19 cellular contexts compared by ENCODE assay signal in the genomic region with DNA sequence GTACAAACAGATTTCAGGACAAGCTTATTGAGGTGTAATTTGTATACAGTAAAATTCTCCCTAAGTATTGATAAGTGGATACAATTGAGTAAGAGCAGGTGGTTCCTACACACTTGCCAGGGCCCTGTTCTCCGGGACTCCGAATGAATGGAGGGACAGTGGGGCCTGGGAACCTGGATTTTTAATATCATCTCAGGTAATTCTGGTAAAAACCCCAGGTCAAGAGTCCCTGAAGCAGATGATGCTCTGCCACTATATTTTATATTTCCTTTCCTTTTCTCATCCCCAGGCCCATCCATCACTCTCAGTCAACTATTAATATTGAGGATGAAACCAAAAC.
A peak's percentile ranks its signal among the peaks of the same experiment; 100 is the strongest.
DNase-seq lines count a peak whose midpoint lies in the region; ATAC-seq and TF ChIP-seq lines count a peak whose summit lies in the region.
"Had no signal": no experiment of that assay in that cellular context is flagged by ENCODE, and none has a peak within 500 bp of the region (broad histone marks: within the 10 kb centered on the region; RNA-seq: fewer than 3 reads in every experiment).

No MANE protein-coding gene starts in this region.

- no peaks in the 10 kb centered on the region for H3K9me3 ChIP-seq in upper lobe of left lung
- H3K9me3 ChIP-seq: A549, gastrocnemius medialis, suprapubic skin, vagina had no signal

- H3K9ac ChIP-seq in KMS-11, result no peak overlapping the region

- H2AFZ ChIP-seq in KMS-11 (ENCODE audit: low read depth), result no peak overlapping the region

- H3K4me3 ChIP-seq in KMS-11 (IDR thresholded peaks at IDR 0.05; ENCODE audit: insufficient read depth, low read depth, low read length) (no peak overlapping the region), upper lobe of left lung (no peak overlapping the region)
- H3K4me3 ChIP-seq: A549, gastrocnemius medialis, lung, suprapubic skin, vagina had no signal

- peak overlapping the region; percentile 51 for H3K4me3 Mint-ChIP-seq in activated CD4-positive, alpha-beta T cell treated with anti-CD3 and anti-CD28 coated beads, Interleukin-2, amount 10 ng/mL, durations not matched to agents 24 days and 14 days
- no peak overlapping the region for H3K4me3 Mint-ChIP-seq in activated naive CD8-positive, alpha-beta T cell treated with anti-CD3 and anti-CD28 coated beads, Interleukin-2, amount 10 ng/mL, durations not matched to agents 7 days and 5 days
- H3K4me3 Mint-ChIP-seq in natural killer cell treated with Interleukin-12 subunit alpha and Interleukin-12 subunit beta and Interleukin-15 and Interleukin-18, amount 100 ng/mL, for 72 hours, result peak overlapping the region; percentile 90

- H3K27ac ChIP-seq in KMS-11 (peak overlapping the region; percentile 74), upper lobe of left lung (no peak overlapping the region)
- H3K27ac ChIP-seq: A549, gastrocnemius medialis, suprapubic skin, vagina had no signal

- H3K27ac Mint-ChIP-seq in activated CD4-positive, alpha-beta T cell treated with anti-CD3 and anti-CD28 coated beads, Interleukin-2, amount 10 ng/mL, durations not matched to agents 24 days and 14 days, result peak overlapping the region; percentile 98
- H3K27ac Mint-ChIP-seq in activated naive CD8-positive, alpha-beta T cell treated with anti-CD3 and anti-CD28 coated beads, Interleukin-2, amount 10 ng/mL, durations not matched to agents 7 days and 5 days, result peak overlapping the region; percentile 1
- peak overlapping the region in 1 of 2 donors; percentile 99 for H3K27ac Mint-ChIP-seq in natural killer cell treated with Interleukin-12 subunit alpha and Interleukin-12 subunit beta and Interleukin-15 and Interleukin-18, amount 100 ng/mL, for 72 hours

- POLR2A ChIA-PET in activated naive CD8-positive, alpha-beta T cell treated with anti-CD3 and anti-CD28 coated beads, Interleukin-2, amount 10 ng/mL, durations not matched to agents 7 days and 5 days (lab: Charles Lee), result interaction anchor here (1.0 to 1.5 kb wide), 3 partner anchors 11 to 76 kb away, joined by 3 read pairs; no protein-coding TSS in a partner anchor

- H3K4me1 Mint-ChIP-seq in activated CD4-positive, alpha-beta T cell treated with anti-CD3 and anti-CD28 coated beads, Interleukin-2, amount 10 ng/mL, durations not matched to agents 24 days and 14 days, result peaks cover 86% of the 10 kb centered on the region
- peaks cover 79% of the 10 kb centered on the region for H3K4me1 Mint-ChIP-seq in activated naive CD8-positive, alpha-beta T cell treated with anti-CD3 and anti-CD28 coated beads, Interleukin-2, amount 10 ng/mL, durations not matched to agents 7 days and 5 days
- H3K4me1 Mint-ChIP-seq in natural killer cell treated with Interleukin-12 subunit alpha and Interleukin-12 subunit beta and Interleukin-15 and Interleukin-18, amount 100 ng/mL, for 72 hours (ENCODE audit: low read depth in 2 of 2), result peaks cover 82 to 93% of the 10 kb centered on the region in 2 donors

- H3K79me2 ChIP-seq in KMS-11 (ENCODE audit: insufficient read depth, low read depth), result no peaks in the 10 kb centered on the region

- H3K27me3 ChIP-seq in KMS-11 (ENCODE audit: insufficient read depth, low read depth) (no peaks in the 10 kb centered on the region), upper lobe of left lung (no peaks in the 10 kb centered on the region)
- H3K27me3 ChIP-seq: gastrocnemius medialis, suprapubic skin, vagina had no signal

- H3K27me3 Mint-ChIP-seq in activated CD4-positive, alpha-beta T cell treated with anti-CD3 and anti-CD28 coated beads, Interleukin-2, amount 10 ng/mL, durations not matched to agents 24 days and 14 days, result no peaks in the 10 kb centered on the region
- H3K27me3 Mint-ChIP-seq in activated naive CD8-positive, alpha-beta T cell treated with anti-CD3 and anti-CD28 coated beads, Interleukin-2, amount 10 ng/mL, durations not matched to agents 7 days and 5 days, result no peaks in the 10 kb centered on the region
- H3K27me3 Mint-ChIP-seq in natural killer cell treated with Interleukin-12 subunit alpha and Interleukin-12 subunit beta and Interleukin-15 and Interleukin-18, amount 100 ng/mL, for 72 hours, result no peaks in the 10 kb centered on the region

- WGBS in upper lobe of left lung, 2 donors, result 94 to 98% methylated on average over 2 of the region's 2 CpGs

- no peak for ATAC-seq in activated naive CD8-positive, alpha-beta T cell treated with anti-CD3 and anti-CD28 coated beads, Interleukin-2, amount 10 ng/mL, durations not matched to agents 7 days and 5 days (ENCODE audit: low read depth)
- no peak for ATAC-seq in natural killer cell treated with Interleukin-12 subunit alpha and Interleukin-12 subunit beta and Interleukin-15 and Interleukin-18, amount 100 ng/mL, for 72 hours
- ATAC-seq in upper lobe of left lung (ENCODE audit: low FRiP score in 2 of 2), result no peak
- ATAC-seq: A549, gastrocnemius medialis had no signal

- no peaks in the 10 kb centered on the region for H4K20me1 ChIP-seq in KMS-11 (ENCODE audit: insufficient read depth)

- peaks cover 10% of the 10 kb centered on the region for H3K9me3 Mint-ChIP-seq in activated CD4-positive, alpha-beta T cell treated with anti-CD3 and anti-CD28 coated beads, Interleukin-2, amount 10 ng/mL, durations not matched to agents 24 days and 14 days
- no peaks in the 10 kb centered on the region for H3K9me3 Mint-ChIP-seq in activated naive CD8-positive, alpha-beta T cell treated with anti-CD3 and anti-CD28 coated beads, Interleukin-2, amount 10 ng/mL, durations not matched to agents 7 days and 5 days
- H3K9me3 Mint-ChIP-seq in natural killer cell treated with Interleukin-12 subunit alpha and Interleukin-12 subunit beta and Interleukin-15 and Interleukin-18, amount 100 ng/mL, for 72 hours, result peaks cover 2% of the 10 kb centered on the region

- H3K36me3 Mint-ChIP-seq in activated CD4-positive, alpha-beta T cell treated with anti-CD3 and anti-CD28 coated beads, Interleukin-2, amount 10 ng/mL, durations not matched to agents 24 days and 14 days (ENCODE audit: low read depth), result peaks cover 69% of the 10 kb centered on the region
- H3K36me3 Mint-ChIP-seq in activated naive CD8-positive, alpha-beta T cell treated with anti-CD3 and anti-CD28 coated beads, Interleukin-2, amount 10 ng/mL, durations not matched to agents 7 days and 5 days, result peaks cover 27% of the 10 kb centered on the region
- peaks cover 20% of the 10 kb centered on the region for H3K36me3 Mint-ChIP-seq in natural killer cell treated with Interleukin-12 subunit alpha and Interleukin-12 subunit beta and Interleukin-15 and Interleukin-18, amount 100 ng/mL, for 72 hours

- intact Hi-C loops in activated CD4-positive, alpha-beta T cell treated with anti-CD3 and anti-CD28 coated beads, Interleukin-2, amount 10 ng/mL, durations not matched to agents 24 days and 14 days (cut with micrococcal nuclease), result loop anchor here (1.0 to 10.0 kb wide), 3 partner anchors 8 to 284 kb away; a partner anchor contains a TSS

- H3K4me1 ChIP-seq in KMS-11 (ENCODE audit: low read depth, poor library complexity, severe bottlenecking), result peaks cover 70% of the 10 kb centered on the region
- H3K4me1 ChIP-seq in upper lobe of left lung, result peaks cover 5 to 31% (median 11%) of the 10 kb centered on the region in 4 donors
- H3K4me1 ChIP-seq: A549 had no signal

- DNase-seq in activated CD4-positive, alpha-beta T cell treated with anti-CD3 and anti-CD28 coated beads, Interleukin-2, amount 10 ng/mL, durations not matched to agents 24 days and 14 days, result no peak
- no peak for DNase-seq in activated CD4-positive, alpha-beta T cell treated with anti-CD3 and anti-CD28 coated beads, Interleukin-2, amount 50 U/mL, for 48 hours
- no peak for DNase-seq in activated naive CD8-positive, alpha-beta T cell treated with anti-CD3 and anti-CD28 coated beads, Interleukin-2, amount 10 ng/mL, durations not matched to agents 7 days and 5 days
- no peak for DNase-seq in natural killer cell treated with Interleukin-12 subunit alpha and Interleukin-12 subunit beta and Interleukin-15 and Interleukin-18, amount 100 ng/mL, for 72 hours (ENCODE audit: low spot score)
- DNase-seq in HT-29 (ENCODE audit: low spot score) (no peak), OCI-M2 (lab: John Stamatoyannopoulos, UW; ENCODE audit: unreplicated experiment) (no peak), upper lobe of left lung (no peak)
- DNase-seq: erythroblast, gastrocnemius medialis, KBM-7, NCI-H187, NCI-H226, NCI-H774, SW 1271 had no signal

- no peak for TF ChIP-seq CTCF in KMS-11 (conservative IDR thresholded peaks at IDR 0.05; ENCODE audit: low read depth, low read length)
- TF ChIP-seq CTCF in upper lobe of left lung (IDR thresholded peaks at IDR 0.05), result no peak

- H3K36me3 ChIP-seq in KMS-11 (ENCODE audit: insufficient read depth) (no peaks in the 10 kb centered on the region), upper lobe of left lung (no peaks in the 10 kb centered on the region)
- H3K36me3 ChIP-seq: gastrocnemius medialis, suprapubic skin, vagina had no signal

- TF ChIP-seq EP300 in upper lobe of left lung (IDR thresholded peaks at IDR 0.05), result no peak

- H3K4me2 ChIP-seq in KMS-11, result peak overlapping the region; percentile 69; the same call in 1 of the 2 replicates
- H3K4me2 ChIP-seq: A549 had no signal

- no peak for TF ChIP-seq POLR2A in upper lobe of left lung (IDR thresholded peaks at IDR 0.05)
